9 cellular contexts compared by ENCODE assay signal in genomic region chr10:109778993-109779392, GRCh38.
"Had no signal": no experiment of that assay in that cellular context is flagged by ENCODE, and none has a peak within 500 bp of the region (broad histone marks: within the 10 kb centered on the region; RNA-seq: fewer than 3 reads in every experiment).

No MANE protein-coding gene starts in this region.

- H3K9me3 Mint-ChIP-seq: HFFc6 had no signal

- H3K4me3 ChIP-seq: GM23248, HAP-1 had no signal

- H3K36me3 Mint-ChIP-seq: IgD-negative memory B cell had no signal

- H3K4me1 ChIP-seq: HAP-1 had no signal

- H2AFZ ChIP-seq: GM23248 had no signal

- DNase-seq: GM23248, H7, HFFc6, KBM-7 had no signal

- ATAC-seq: HCT116, HepG2 had no signal

- H3K4me3 Mint-ChIP-seq: HFFc6, IgD-negative memory B cell had no signal

- H3K27ac ChIP-seq: GM23248, HL-60 had no signal

- H3K9ac ChIP-seq: GM23248 had no signal

- H3K4me1 Mint-ChIP-seq: IgD-negative memory B cell had no signal

- H3K9me3 ChIP-seq: HAP-1 had no signal

- H3K36me3 ChIP-seq: HAP-1 had no signal

- H3K27ac Mint-ChIP-seq: HFFc6, IgD-negative memory B cell had no signal
